Comparison of ENCODE assay signal across 28 cellular contexts in the genomic region with DNA sequence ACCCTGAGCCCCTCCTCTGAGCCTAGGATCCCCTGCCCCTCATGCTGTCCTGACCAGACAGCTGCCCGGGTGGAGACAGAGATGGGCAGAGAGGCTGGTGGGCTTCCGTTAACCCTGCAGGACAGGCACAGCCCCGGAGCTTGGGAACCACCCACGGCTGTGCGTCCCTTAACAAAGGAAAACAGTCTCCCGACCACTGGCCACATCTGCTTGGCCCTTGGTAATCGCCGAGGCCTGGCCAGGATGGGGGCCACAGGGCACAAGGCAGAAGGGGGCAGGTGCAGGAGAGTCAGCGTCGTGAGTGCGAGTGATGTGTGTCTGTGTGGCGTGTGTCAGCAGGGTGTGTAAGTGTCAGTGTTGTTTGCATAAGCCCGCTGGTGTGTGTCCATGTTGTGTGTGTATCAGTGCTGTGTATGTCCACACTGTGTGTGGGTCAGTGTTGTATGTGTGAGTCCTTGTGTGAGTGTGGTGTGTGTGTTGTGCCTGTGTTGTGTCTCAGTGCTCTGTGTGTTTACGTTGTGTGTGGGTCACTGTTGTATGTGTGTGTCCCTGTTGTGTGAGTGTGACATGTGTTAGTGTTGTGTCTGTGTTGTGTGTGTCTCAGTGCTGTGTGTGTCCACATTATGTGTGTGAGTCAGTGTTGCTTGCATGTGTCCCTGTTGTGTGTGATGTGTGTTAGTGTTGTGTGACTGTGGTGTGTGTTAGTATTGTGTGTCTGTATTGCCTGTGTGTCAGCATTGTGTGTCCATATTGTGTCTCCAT.
"Had no signal": no experiment of that assay in that cellular context is flagged by ENCODE, and none has a peak within 500 bp of the region (broad histone marks: within the 10 kb centered on the region; RNA-seq: fewer than 3 reads in every experiment).

No MANE protein-coding gene starts in this region.

- H3K4me1 ChIP-seq: colonic mucosa, gastrocnemius medialis, left ventricle myocardium inferior, pancreas, psoas muscle, thyroid gland had no signal

- H3K4me2 ChIP-seq: smooth muscle cell had no signal

- H3K27ac ChIP-seq: cardiac muscle cell, colonic mucosa, gastrocnemius medialis, left ventricle myocardium inferior, pancreas, psoas muscle, thyroid gland had no signal

- DNase-seq: activated CD4-positive, alpha-beta memory T cell treated with anti-CD3 and anti-CD28 coated beads, Interleukin-2, amount 10 ng/mL, durations not matched to agents 7 days and 5 days; activated CD4-positive, alpha-beta T cell treated with anti-CD3 and anti-CD28 coated beads for 1 hour; activated CD4-positive, alpha-beta T cell treated with anti-CD3 and anti-CD28 coated beads, Interleukin-2, amount 10 ng/mL, durations not matched to agents 7 days and 5 days; activated CD8-positive, alpha-beta memory T cell treated with anti-CD3 and anti-CD28 coated beads, Interleukin-2, amount 50 U/mL, for 48 hours; activated gamma-delta T cell treated with Interleukin-2 at 50 U/mL for 16 hours; activated T-cell treated with anti-CD3 and anti-CD28 coated beads, Interleukin-2, amount 50 U/mL, for 4 hours; cerebellar nuclear complex; colonic mucosa; effector memory CD4-positive, alpha-beta T cell; erythroblast; gastrocnemius medialis; glutamatergic neuron; islet precursor cell; left ventricle myocardium inferior; pancreas; psoas muscle; stimulated activated CD4-positive, alpha-beta T cell treated with anti-CD3 and anti-CD28 coated beads, Interleukin-1b, Interleukin-23, amount 100 ng/mL, for 48 hours; stimulated activated CD4-positive, alpha-beta T cell treated with anti-CD3 and anti-CD28 coated beads, Interleukin-4, amount 100 ng/mL, for 4 hours; stimulated activated CD8-positive, alpha-beta memory T cell treated with anti-CD3 and anti-CD28 coated beads, Interleukin-4, amount 100 ng/mL, for 48 hours; stimulated activated naive CD8-positive, alpha-beta T cell treated with anti-CD3 and anti-CD28 coated beads, Interleukin-15, amount 100 ng/mL, for 72 hours; T-helper 17 cell; thyroid gland had no signal

- H3K36me3 ChIP-seq: cardiac muscle cell, colonic mucosa, gastrocnemius medialis, left ventricle myocardium inferior, pancreas, thyroid gland had no signal

- H3K27me3 ChIP-seq: cardiac muscle cell, colonic mucosa, pancreas, thyroid gland had no signal

- H3K9me3 ChIP-seq: colonic mucosa, gastrocnemius medialis, left ventricle myocardium inferior, pancreas, psoas muscle, thyroid gland had no signal

- ATAC-seq: activated naive CD4-positive, alpha-beta T cell treated with anti-CD3 and anti-CD28 coated beads, Interleukin-2, amount 50 U/mL, for 72 hours; activated T-cell treated with anti-CD3 and anti-CD28 coated beads, Interleukin-2, amount 50 U/mL, for 4 hours; activated T-helper 17 cell treated with anti-CD3 and anti-CD28 coated beads, Interleukin-2, amount 50 U/mL, for 72 hours; gastrocnemius medialis; pancreas; psoas muscle; stimulated activated memory B cell treated with anti-CD40 and anti-IgM and Interleukin-4, amounts not matched to agents 10 μg/mL and 1 μg/mL and 100 μg/mL, for 72 hours; stimulated activated naive CD8-positive, alpha-beta T cell treated with anti-CD3 and anti-CD28 coated beads, Interleukin-15, amount 100 ng/mL, for 72 hours; T-helper 17 cell had no signal

- FAIRE-seq: pancreas had no signal

- H3K4me3 ChIP-seq: cardiac muscle cell, colonic mucosa, gastrocnemius medialis, left ventricle myocardium inferior, lung, pancreas, psoas muscle, smooth muscle cell, thyroid gland had no signal
